8 cellular contexts compared by ENCODE assay signal in genomic region chr14:60247994-60248696, GRCh38.
DNase-seq lines count a peak whose midpoint lies in the region; ATAC-seq and TF ChIP-seq lines count a peak whose summit lies in the region.

No MANE protein-coding gene starts in this region.

- TF ChIP-seq CTCF in RWPE1 (conservative IDR thresholded peaks at IDR 0.05; ENCODE audit: low read depth) (no peak), nephron (IDR thresholded peaks at IDR 0.05; ENCODE audit: unreplicated experiment in 3 of 3) (no peak)

- CTCF ChIA-PET in RWPE1 (lab: Yijun Ruan, JAX): no interaction called here

- H3K36me3 ChIP-seq in KOPT-K1 (ENCODE audit: insufficient read depth, low read length): no peaks in the 10 kb centered on the region

- DNase-seq in DMS53 (lab: John Stamatoyannopoulos, UW) (peak; percentile 95), RWPE1 (ENCODE audit: low spot score) (peak; percentile 92), fibroblast of the conjunctiva (ENCODE audit: low read depth) (peak; percentile 91)
- peak; percentile 93 for DNase-seq in activated effector memory CD4-positive, alpha-beta T cell treated with anti-CD3 and anti-CD28 coated beads, Interleukin-2, amount 50 U/mL, for 16 hours
- peak; percentile 84 for DNase-seq in stimulated activated naive CD8-positive, alpha-beta T cell treated with anti-CD3 and anti-CD28 coated beads, Interleukin-15, Interleukin-2, amounts not matched to agents 100 U/mL and 50 U/mL, for 24 hours

- H3K27ac ChIP-seq in KOPT-K1 (ENCODE audit: low read depth, low read length, poor library complexity, severe bottlenecking): peak overlapping the region; percentile 98
- H3K27ac ChIP-seq in RWPE1: peak overlapping the region; percentile 96

- peak overlapping the region; percentile 99 for H3K27ac Mint-ChIP-seq in nephron

- no peaks in the 10 kb centered on the region for H3K9me3 Mint-ChIP-seq in nephron

- H3K4me1 Mint-ChIP-seq in nephron: peaks cover 49% of the 10 kb centered on the region

- ATAC-seq in GM21825 (IDR thresholded peaks at IDR 0.05; ENCODE audit: unreplicated experiment): peak; percentile 59
- ATAC-seq in stimulated activated naive CD8-positive, alpha-beta T cell treated with anti-CD3 and anti-CD28 coated beads, Interleukin-15, Interleukin-2, amounts not matched to agents 100 U/mL and 50 U/mL, for 24 hours: peak; percentile 82

- no peaks in the 10 kb centered on the region for H3K27me3 Mint-ChIP-seq in nephron (ENCODE audit: low read depth)

- peak overlapping the region; percentile 95 to 97 (median 97) for H3K4me3 Mint-ChIP-seq in nephron

- no peaks in the 10 kb centered on the region for H3K9me3 ChIP-seq in KOPT-K1 (ENCODE audit: insufficient read depth, low read length, poor library complexity, severe bottlenecking)

- H3K36me3 Mint-ChIP-seq in nephron (ENCODE audit: low read depth): peaks cover 6% of the 10 kb centered on the region

- POLR2A ChIA-PET in RWPE1 (lab: Yijun Ruan, JAX; ENCODE audit: low non-redundant PET): no interaction called here

Comparison
In these comparisons a context has a peak if more than half of its experiments do, and no peak if none do; other contexts are left out.
1. Peak in every context shown above with its lines: DNase-seq, ATAC-seq and H3K27ac ChIP-seq.